In genomic region chr9:98810106-98810840, GRCh38 we compare ENCODE assay signal across 19 cellular contexts. TPM values are rescaled to one million over a fixed set of nuclear protein-coding genes. Genes with fewer than 3 reads are reported as not detected.
DNase-seq lines count a peak whose midpoint lies in the region; ATAC-seq and TF ChIP-seq lines count a peak whose summit lies in the region.
"Had no signal": no experiment of that assay in that cellular context is flagged by ENCODE, and none has a peak within 500 bp of the region (broad histone marks: within the 10 kb centered on the region; RNA-seq: fewer than 3 reads in every experiment).

No MANE protein-coding gene starts in this region.

- H3K79me2 ChIP-seq in hepatocyte: no peaks in the 10 kb centered on the region

- no peaks in the 10 kb centered on the region for H3K9me2 ChIP-seq in hepatocyte (replicated peaks; ENCODE audit: insufficient read depth)

- H3K4me2 ChIP-seq in hepatocyte: peak overlapping the region; percentile 97

- ATAC-seq in WTC11: peak; percentile 23; the same call in 1 of the 2 replicates
- no peak for ATAC-seq in HG03457 (IDR thresholded peaks at IDR 0.05; ENCODE audit: unreplicated experiment)

- no peak for TF ChIP-seq POLR2A in suprapubic skin (IDR thresholded peaks at IDR 0.05)

- DNase-seq in DMS 273 (lab: John Stamatoyannopoulos, UW; ENCODE audit: unreplicated experiment) (peak; percentile 7), DMS 273 treated with DMSO at 0.1 percent for 48 hours (lab: John Stamatoyannopoulos, UW) (no peak), WTC11 (ENCODE audit: low spot score) (no peak), hepatocyte (ENCODE audit: low spot score) (no peak), suprapubic skin (ENCODE audit: low spot score in 2 of 2) (no peak)
- no peak for DNase-seq in effector CD8-positive, alpha-beta T cell (lab: John Stamatoyannopoulos, UW)
- no peak for DNase-seq in stimulated activated CD4-positive, alpha-beta T cell treated with anti-CD3 and anti-CD28 coated beads, Interleukin-4, amount 100 ng/mL, for 4 hours
- DNase-seq: activated CD4-positive, alpha-beta T cell treated with anti-CD3 and anti-CD28 coated beads, Interleukin-2, amount 10 ng/mL, durations not matched to agents 24 days and 14 days; activated naive CD4-positive, alpha-beta T cell; erythroblast; hippocampal formation; NCI-H1436 treated with DMSO at 0.1 percent for 48 hours; NCI-H446 treated with DMSO at 0.1 percent for 48 hours; trophoblast cell had no signal

- H3K4me3 ChIP-seq in hepatocyte: no peak overlapping the region
- no peak overlapping the region for H3K4me3 ChIP-seq in suprapubic skin
- H3K4me3 ChIP-seq: coronary artery, SJSA1 had no signal

- peak overlapping the region; percentile 41; the same call in 1 of the 2 replicates for H3K27ac Mint-ChIP-seq in WTC11
- H3K27ac Mint-ChIP-seq: activated CD4-positive, alpha-beta T cell treated with anti-CD3 and anti-CD28 coated beads, Interleukin-2, amount 10 ng/mL, durations not matched to agents 24 days and 14 days had no signal

- H3K36me3 Mint-ChIP-seq in WTC11: no peaks in the 10 kb centered on the region; the same call in 1 of the 2 replicates

- H3K4me1 ChIP-seq in hepatocyte (ENCODE audit: insufficient read depth) (peaks cover 35% of the 10 kb centered on the region), suprapubic skin (peaks cover 43% of the 10 kb centered on the region)

- CTCF ChIA-PET in WTC11 (lab: Charles Lee): interaction anchor here (1.0 to 1.2 kb wide), 2 partner anchors 13 to 19 kb away, joined by 3 read pairs; no protein-coding TSS in a partner anchor

- peaks cover 32% of the 10 kb centered on the region for H3K4me1 Mint-ChIP-seq in WTC11

- H4K20me1 ChIP-seq in hepatocyte (ENCODE audit: insufficient read depth, poor library complexity, severe bottlenecking): no peaks in the 10 kb centered on the region

- H3K27me3 ChIP-seq in hepatocyte: no peaks in the 10 kb centered on the region
- peaks cover 15% of the 10 kb centered on the region for H3K27me3 ChIP-seq in suprapubic skin

- no peak overlapping the region for H2AFZ ChIP-seq in hepatocyte

- no peaks in the 10 kb centered on the region for H3K9me3 ChIP-seq in hepatocyte (ENCODE audit: low read depth)
- no peaks in the 10 kb centered on the region for H3K9me3 ChIP-seq in suprapubic skin
- H3K9me3 ChIP-seq: SJSA1 had no signal

- H3K27ac ChIP-seq in hepatocyte: peak overlapping the region; percentile 69
- H3K27ac ChIP-seq in suprapubic skin: peak overlapping the region; percentile 30
- H3K27ac ChIP-seq: 22Rv1, coronary artery, SJSA1 had no signal

- H3K9me3 Mint-ChIP-seq in WTC11: no peaks in the 10 kb centered on the region

- no peak for TF ChIP-seq CTCF in WTC11 (IDR thresholded peaks at IDR 0.05)
- TF ChIP-seq CTCF in hepatocyte (IDR thresholded peaks at IDR 0.05; ENCODE audit: poor library complexity): no peak
- TF ChIP-seq CTCF in suprapubic skin (IDR thresholded peaks at IDR 0.05): no peak

- peaks cover 29% of the 10 kb centered on the region for H3K27me3 Mint-ChIP-seq in WTC11 (ENCODE audit: low read depth)

- POLR2A ChIA-PET in WTC11 (lab: Charles Lee): no interaction called here

- no peaks in the 10 kb centered on the region for H3K36me3 ChIP-seq in hepatocyte (replicated peaks; ENCODE audit: insufficient read depth, low read depth)
- H3K36me3 ChIP-seq in suprapubic skin: no peaks in the 10 kb centered on the region
- H3K36me3 ChIP-seq: SJSA1 had no signal

- 54% methylated on average over 3 of the region's 3 CpGs for WGBS in hepatocyte (ENCODE audit: low lambda C conversion rate, missing lambda C conversion rate)
- WGBS in suprapubic skin: 78% methylated on average over 3 of the region's 3 CpGs

- no peak for TF ChIP-seq EP300 in suprapubic skin (IDR thresholded peaks at IDR 0.05)

- H3K4me3 Mint-ChIP-seq in WTC11: no peak overlapping the region
- H3K4me3 Mint-ChIP-seq: activated CD4-positive, alpha-beta T cell treated with anti-CD3 and anti-CD28 coated beads, Interleukin-2, amount 10 ng/mL, durations not matched to agents 24 days and 14 days; CD14-positive monocyte had no signal

TF ChIP-seq in WTC11, 78 proteins besides CTCF, POLR2A, EP300 and RAD21:
- no peak for TF ChIP-seq ZNF138 (CRISPR knock-in tag; conservative IDR thresholded peaks at IDR 0.05)
- no peak for TF ChIP-seq CBFB (CRISPR knock-in tag; IDR thresholded peaks at IDR 0.05; ENCODE audit: low read depth)
- no peak for TF ChIP-seq JAZF1 (CRISPR knock-in tag; IDR thresholded peaks at IDR 0.05)
- TF ChIP-seq GRHL2 (CRISPR knock-in tag; IDR thresholded peaks at IDR 0.05; ENCODE audit: insufficient replicate concordance, severe bottlenecking): no peak
- no peak for TF ChIP-seq TEAD4 (CRISPR knock-in tag; IDR thresholded peaks at IDR 0.05)
- no peak for TF ChIP-seq ARID4B (CRISPR knock-in tag; IDR thresholded peaks at IDR 0.05; ENCODE audit: borderline replicate concordance)
- no peak for TF ChIP-seq KAT7 (CRISPR knock-in tag; IDR thresholded peaks at IDR 0.05; ENCODE audit: borderline replicate concordance)
- TF ChIP-seq ATF2 (CRISPR knock-in tag; IDR thresholded peaks at IDR 0.05; ENCODE audit: borderline replicate concordance, low read depth): no peak
- no peak for TF ChIP-seq NFATC4 (CRISPR knock-in tag; IDR thresholded peaks at IDR 0.05)
- TF ChIP-seq USF2 (CRISPR knock-in tag; IDR thresholded peaks at IDR 0.05): no peak
- TF ChIP-seq CREM (CRISPR knock-in tag; IDR thresholded peaks at IDR 0.05): no peak
- no peak for TF ChIP-seq SMAD3 (CRISPR knock-in tag; IDR thresholded peaks at IDR 0.05; ENCODE audit: borderline replicate concordance)
- no peak for TF ChIP-seq ZNF263 (CRISPR knock-in tag; IDR thresholded peaks at IDR 0.05; ENCODE audit: low read depth)

RNA-seq across cellular contexts. Expression of gene GALNT12, which starts 2.8 kb away (rescaled TPM):
- total RNA-seq in WTC11 (2021) (19.3 to 24.7 TPM (median 23.7 TPM) in 3 replicates), hepatocyte (13.0 and 16.4 TPM in 2 replicates), suprapubic skin (1 to 10 TPM; 1.4 to 8.0 (median 5.5) TPM)
- 13.9 and 17.2 TPM in 2 replicates for polyA plus RNA-seq in hepatocyte
- polyA plus RNA-seq: CD14-positive monocyte had no signal

RNA-seq across cellular contexts. Expression of gene ANKS6, which starts 13.9 kb away (rescaled TPM):
- total RNA-seq in WTC11 (2021) (65.1 to 76.7 TPM (median 66.5 TPM) in 3 replicates), hepatocyte (22.9 and 24.6 TPM in 2 replicates), suprapubic skin (10 to 100 TPM in 2 of 4 donors, 1 to 10 TPM in 2; 7.0 to 37.8 (median 10.3) TPM)
- polyA plus RNA-seq in hepatocyte: 21.3 and 23.5 TPM in 2 replicates
